In the genomic region with DNA sequence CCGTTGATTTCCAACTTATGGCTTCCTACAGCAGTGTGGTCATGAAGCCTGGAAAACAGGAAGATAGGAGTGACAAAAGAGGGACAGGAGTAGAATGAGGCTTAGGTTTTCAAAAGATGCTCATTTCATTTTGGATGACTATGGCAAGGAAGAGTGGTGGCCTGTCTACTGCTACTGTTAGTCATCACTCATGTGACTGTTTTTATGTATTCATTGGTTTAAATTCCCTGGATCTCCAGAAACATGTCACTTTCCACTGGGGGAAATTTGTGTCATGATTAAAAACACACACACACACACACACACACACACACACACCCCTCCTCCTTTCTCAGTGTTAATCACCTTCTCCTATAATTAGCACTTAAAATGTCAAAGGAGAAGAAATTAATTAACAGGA, we compare ENCODE assay signal across 1 cellular context.
TF ChIP-seq lines count a peak whose summit lies in the region.

No MANE protein-coding gene starts in this region.

TF ChIP-seq in HCT116, 20 proteins besides CTCF, POLR2A, EP300 and RAD21 (continued from another document):
- TF ChIP-seq CBX3 (IDR thresholded peaks at IDR 0.05; ENCODE audit: low read depth), result no peak
